13 cellular contexts compared by ENCODE assay signal in genomic region chr17:76544123-76544915, GRCh38. TPM values are rescaled to one million over a fixed set of nuclear protein-coding genes. Genes with fewer than 3 reads are reported as not detected.
DNase-seq lines count a peak whose midpoint lies in the region; ATAC-seq and TF ChIP-seq lines count a peak whose summit lies in the region.
"Had no signal": no experiment of that assay in that cellular context is flagged by ENCODE, and none has a peak within 500 bp of the region (broad histone marks: within the 10 kb centered on the region; RNA-seq: fewer than 3 reads in every experiment).

No MANE protein-coding gene starts in this region.

- no peaks in the 10 kb centered on the region for H4K20me1 ChIP-seq in osteoblast (ENCODE audit: insufficient read depth, low read length)

- no peak overlapping the region for H3K4me3 Mint-ChIP-seq in CD8-positive, alpha-beta memory T cell
- H3K4me3 Mint-ChIP-seq: CD4-positive, alpha-beta memory T cell had no signal

- H3K36me3 ChIP-seq in SK-N-MC (ENCODE audit: insufficient read depth, low read length) (no peaks in the 10 kb centered on the region), osteoblast (ENCODE audit: insufficient read depth, low read length) (no peaks in the 10 kb centered on the region)
- no peaks in the 10 kb centered on the region for H3K36me3 ChIP-seq in CD8-positive, alpha-beta memory T cell (ENCODE audit: insufficient read depth, low read length)

- peaks cover 2 to 13% (median 3%) of the 10 kb centered on the region in 3 donors for H3K4me1 Mint-ChIP-seq in CD8-positive, alpha-beta memory T cell

- H3K4me2 ChIP-seq in osteoblast (ENCODE audit: insufficient read depth, low read length) = no peak overlapping the region

- H3K9ac ChIP-seq in SK-N-MC (ENCODE audit: insufficient read length) = no peak overlapping the region

- peak; percentile 65 for DNase-seq in ELF-1 (ENCODE audit: low read depth, low spot score)
- no peak for DNase-seq in SK-N-MC (ENCODE audit: low read depth, low spot score)
- peak; percentile 85 for DNase-seq in cardiac septum (ENCODE audit: low spot score)
- DNase-seq in osteoblast (ENCODE audit: insufficient read length, low spot score, missing footprints) = peak; percentile 84
- DNase-seq in NCI-H510A (lab: John Stamatoyannopoulos, UW) = no peak
- no peak for DNase-seq in CD8-positive, alpha-beta memory T cell
- no peak for DNase-seq in H4 (ENCODE audit: low spot score)
- DNase-seq: activated naive CD4-positive, alpha-beta T cell treated with anti-CD3 and anti-CD28 coated beads, Interleukin-2, amount 50 U/mL, for 16 hours had no signal

- TF ChIP-seq CTCF in osteoblast (IDR thresholded peaks at IDR 0.05; ENCODE audit: extremely low read depth, low read depth, low read length) = no peak

- H3K36me3 Mint-ChIP-seq in CD8-positive, alpha-beta memory T cell = no peaks in the 10 kb centered on the region
- H3K36me3 Mint-ChIP-seq: CD4-positive, alpha-beta memory T cell; naive thymus-derived CD8-positive, alpha-beta T cell had no signal

- H2AFZ ChIP-seq in osteoblast (ENCODE audit: low read length) = no peak overlapping the region

- no peaks in the 10 kb centered on the region for H3K9me3 Mint-ChIP-seq in CD8-positive, alpha-beta memory T cell
- H3K9me3 Mint-ChIP-seq: CD4-positive, alpha-beta memory T cell; naive thymus-derived CD8-positive, alpha-beta T cell had no signal

- peak overlapping the region in 1 of 8 donors; percentile 68 for H3K27ac Mint-ChIP-seq in CD8-positive, alpha-beta memory T cell
- H3K27ac Mint-ChIP-seq: CD4-positive, alpha-beta memory T cell had no signal

- CTCF ChIA-PET in CD8-positive, alpha-beta memory T cell (lab: Charles Lee) = interaction anchor here (0.9 to 6.7 kb wide), 3 partner anchors 22 to 80 kb away, joined by 3 to 97 read pairs (median 3); no protein-coding TSS in a partner anchor

- no peaks in the 10 kb centered on the region for H3K79me2 ChIP-seq in osteoblast (ENCODE audit: insufficient read depth, low read length)

- peak overlapping the region; percentile 66 for H3K4me3 ChIP-seq in SK-N-MC
- no peak overlapping the region for H3K4me3 ChIP-seq in osteoblast (ENCODE audit: insufficient read depth, low read length)
- H3K4me3 ChIP-seq in CD8-positive, alpha-beta memory T cell (ENCODE audit: low read length) = no peak overlapping the region

- H3K27me3 ChIP-seq in osteoblast (ENCODE audit: insufficient read depth, low read length) = peaks cover 6% of the 10 kb centered on the region
- H3K27me3 ChIP-seq in CD8-positive, alpha-beta memory T cell (ENCODE audit: insufficient read depth, low read length, poor library complexity, severe bottlenecking) = peaks cover 9% of the 10 kb centered on the region

- H3K9me3 ChIP-seq in SK-N-MC (ENCODE audit: low read depth, low read length) (no peaks in the 10 kb centered on the region), osteoblast (ENCODE audit: low read depth, low read length) (no peaks in the 10 kb centered on the region)
- H3K9me3 ChIP-seq in CD8-positive, alpha-beta memory T cell (ENCODE audit: low read length) = no peaks in the 10 kb centered on the region

- intact Hi-C loops in cardiac septum (cut with DNase I) = loop anchor here (5.0 kb wide), 1 partner anchor 173 kb away; no protein-coding TSS in a partner anchor

- H3K27ac ChIP-seq in SK-N-MC (no peak overlapping the region), osteoblast (ENCODE audit: low read depth, low read length) (no peak overlapping the region)
- no peak overlapping the region for H3K27ac ChIP-seq in CD8-positive, alpha-beta memory T cell (ENCODE audit: low read depth, low read length)

- H3K4me1 ChIP-seq in osteoblast (ENCODE audit: insufficient read depth, low read length) = peaks cover 24% of the 10 kb centered on the region
- peaks cover 7% of the 10 kb centered on the region for H3K4me1 ChIP-seq in CD8-positive, alpha-beta memory T cell (ENCODE audit: insufficient read depth, low read length)

- peaks cover 10 to 23% of the 10 kb centered on the region in 2 donors for H3K27me3 Mint-ChIP-seq in CD8-positive, alpha-beta memory T cell

- POLR2A ChIA-PET in CD8-positive, alpha-beta memory T cell (lab: Charles Lee) = interaction anchor here (0.6 kb wide), 1 partner anchor 71 kb away, joined by 3 read pairs; no protein-coding TSS in a partner anchor

- no peak for ATAC-seq in GM21360 (IDR thresholded peaks at IDR 0.05; ENCODE audit: unreplicated experiment)
- ATAC-seq: HCT116; naive thymus-derived CD8-positive, alpha-beta T cell had no signal

RNA-seq across cellular contexts. Expression of gene PRCD, which starts 4.5 kb away (rescaled TPM):
- total RNA-seq in cardiac septum = 2.7 TPM
- total RNA-seq in osteoblast = 4.0 and 5.3 TPM in 2 replicates
- under 1 TPM; 0.38 to 0.53 TPM for total RNA-seq in CD8-positive, alpha-beta memory T cell
- polyA plus RNA-seq in CD8-positive, alpha-beta memory T cell = 1.2 TPM
- not detected in 2 replicates for total RNA-seq in H4 (2014; rRNA removed; shearing (Covaris generic))
- total RNA-seq: CD4-positive, alpha-beta memory T cell; HT1080 had no signal
- polyA plus RNA-seq: CD4-positive, alpha-beta memory T cell had no signal

RNA-seq across cellular contexts. Expression of gene CYGB, which starts 6.8 kb away (rescaled TPM):
- total RNA-seq in cardiac septum = 17.6 TPM
- total RNA-seq in osteoblast = 39.1 and 74.0 TPM in 2 replicates
- not detected for total RNA-seq in CD8-positive, alpha-beta memory T cell
- polyA plus RNA-seq in CD8-positive, alpha-beta memory T cell = 0.23 TPM
- 0.25 and 1.8 TPM in 2 replicates for total RNA-seq in H4 (2014; rRNA removed; shearing (Covaris generic))
- total RNA-seq: CD4-positive, alpha-beta memory T cell had no signal
- polyA plus RNA-seq: CD4-positive, alpha-beta memory T cell had no signal

RNA-seq across cellular contexts. Expression of gene ST6GALNAC2, which starts 41.3 kb away (rescaled TPM):
- total RNA-seq in cardiac septum (6.2 TPM), osteoblast (0.36 and 0.59 TPM in 2 replicates)
- 1 to 10 TPM in 1 of 2 experiments, under 1 TPM in 1; 0.83 to 1.0 TPM for total RNA-seq in CD8-positive, alpha-beta memory T cell
- 2.9 TPM for polyA plus RNA-seq in CD8-positive, alpha-beta memory T cell
- total RNA-seq in H4 (2014; rRNA removed; shearing (Covaris generic)) = 0.14 TPM in 1 of 2 replicates, not detected in the other
- total RNA-seq: HT1080 had no signal

RNA-seq across cellular contexts. Expression of gene RHBDF2, which starts 43.1 kb away (rescaled TPM):
- total RNA-seq in cardiac septum = 11.5 TPM
- total RNA-seq in osteoblast = 7.1 and 8.3 TPM in 2 replicates
- total RNA-seq in CD8-positive, alpha-beta memory T cell = 10 to 100 TPM; 38.2 to 42.5 TPM
- polyA plus RNA-seq in CD8-positive, alpha-beta memory T cell = 38.4 TPM
- 9.0 and 17.4 TPM in 2 replicates for total RNA-seq in H4 (2014; rRNA removed; shearing (Covaris generic))

Comparison
In these comparisons a context has a peak if more than half of its experiments do, and no peak if none do; other contexts are left out.
1. DNase-seq: peak in ELF-1 (single experiment), cardiac septum (single experiment) and osteoblast (single experiment); none in SK-N-MC (single experiment), NCI-H510A (single experiment), CD8-positive, alpha-beta memory T cell (0 of 5) and H4 (single experiment).